ENCODE assay signal across 11 cellular contexts in the genomic region with DNA sequence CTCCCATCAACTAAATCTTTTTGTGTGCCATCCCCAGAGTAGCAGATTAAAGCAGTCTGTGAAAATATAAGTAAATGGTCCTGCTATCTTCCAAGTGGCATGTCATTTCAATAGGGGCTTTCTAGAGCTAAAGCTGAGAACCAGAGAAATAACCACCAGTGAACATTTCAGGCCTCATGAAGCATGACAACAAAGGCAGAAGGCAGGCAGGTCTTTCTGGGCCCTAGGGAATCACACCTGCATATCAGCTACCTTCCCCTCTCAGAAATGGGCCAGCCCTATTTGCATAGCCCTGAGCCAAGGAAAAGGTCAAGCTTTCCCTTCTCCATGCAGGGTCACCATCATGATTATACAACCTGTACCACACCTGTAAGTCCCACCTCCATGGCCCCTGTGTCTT.
DNase-seq lines count a peak whose midpoint lies in the region; ATAC-seq lines count a peak whose summit lies in the region.
"Had no signal": no experiment of that assay in that cellular context is flagged by ENCODE, and none has a peak within 500 bp of the region (broad histone marks: within the 10 kb centered on the region; RNA-seq: fewer than 3 reads in every experiment).

No MANE protein-coding gene starts in this region.

- DNase-seq in germinal center (ENCODE audit: low spot score) (peak; percentile 58), NCI-H2107 (lab: John Stamatoyannopoulos, UW) (no peak), GM19238 (ENCODE audit: insufficient read length, low spot score) (no peak), activated T-cell treated with anti-CD3 and anti-CD28 coated beads for 4 hours (no peak)
- DNase-seq in activated CD4-positive, alpha-beta T cell treated with anti-CD3 and anti-CD28 coated beads for 4 hours = no peak
- DNase-seq: MV-4-11, NCI-H524 treated with DMSO at 0.1 percent for 48 hours, SJCRH30 had no signal

- ATAC-seq in GM18502 (IDR thresholded peaks at IDR 0.05; ENCODE audit: poor library complexity, unreplicated experiment) (peak; percentile 71), GM21447 (IDR thresholded peaks at IDR 0.05; ENCODE audit: unreplicated experiment) (peak; percentile 82), HG03064 (IDR thresholded peaks at IDR 0.05; ENCODE audit: low read depth, unreplicated experiment) (peak; percentile 81)
